20 cellular contexts compared by ENCODE assay signal in the genomic region with DNA sequence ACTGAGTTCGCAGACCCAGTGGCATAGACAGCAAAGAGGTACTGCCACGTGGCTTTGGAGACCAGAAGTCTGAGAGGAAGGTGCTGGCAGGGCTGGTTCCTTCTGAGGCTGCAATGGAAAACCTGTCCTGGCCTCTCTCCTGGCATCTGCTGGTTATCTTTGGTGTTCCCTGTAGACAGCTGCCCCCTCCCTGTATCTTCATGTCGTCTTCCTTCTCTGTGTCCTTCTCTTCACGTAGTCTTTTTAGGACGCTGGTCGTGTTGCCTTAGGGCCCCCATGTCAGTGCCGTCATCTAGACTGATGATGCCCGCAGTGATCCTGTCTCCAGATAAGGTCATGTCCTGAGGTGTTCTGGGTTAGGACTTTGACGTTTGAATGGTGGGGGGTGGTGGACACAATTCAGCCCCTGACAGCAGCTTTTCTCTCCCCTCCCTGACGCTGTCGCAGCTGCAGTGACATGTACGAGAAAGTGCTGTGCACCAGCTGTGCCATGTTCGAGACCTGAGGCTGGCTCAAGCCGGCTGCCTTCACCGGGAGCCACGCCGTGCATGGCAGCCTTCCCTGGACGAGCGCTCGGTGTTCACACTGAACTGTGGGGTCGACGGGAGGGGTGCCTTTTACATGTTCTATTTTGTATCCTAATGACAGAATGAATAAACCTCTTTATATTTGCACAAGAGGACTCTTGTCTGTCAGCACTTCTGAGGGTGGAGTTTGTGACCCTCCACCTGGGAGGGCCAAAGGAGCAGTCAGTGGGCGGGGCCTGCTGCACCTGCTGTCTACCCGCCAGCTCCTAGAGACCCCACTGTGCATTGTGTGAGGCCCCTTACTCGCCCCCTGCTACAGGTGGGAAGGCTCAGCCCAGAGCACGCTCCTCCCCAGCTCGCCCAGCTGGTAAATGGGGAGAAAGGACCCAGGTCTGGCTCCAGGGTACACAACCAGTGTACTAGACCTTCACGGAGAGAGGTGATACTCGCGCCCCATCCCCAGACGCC.
"Had no signal": no experiment of that assay in that cellular context is flagged by ENCODE, and none has a peak within 500 bp of the region (broad histone marks: within the 10 kb centered on the region; RNA-seq: fewer than 3 reads in every experiment).

No MANE protein-coding gene starts in this region.

- FAIRE-seq: small intestine, TTC549 had no signal

- DNase-seq: activated CD4-positive, alpha-beta memory T cell treated with anti-CD3 and anti-CD28 coated beads, Interleukin-2, amount 10 ng/mL, durations not matched to agents 7 days and 5 days; activated CD4-positive, alpha-beta T cell treated with anti-CD3 and anti-CD28 coated beads for 4 hours; activated CD8-positive, alpha-beta memory T cell treated with anti-CD3 and anti-CD28 coated beads, Interleukin-2, amount 50 U/mL, for 4 hours; activated gamma-delta T cell treated with Interleukin-2 at 50 U/mL for 16 hours; activated T-cell treated with anti-CD3 and anti-CD28 coated beads, Interleukin-2, amount 50 U/mL, for 72 hours; anterior cingulate cortex; dermis blood vessel endothelial cell; endodermal cell; gastrocnemius medialis; left cardiac atrium; naive B cell; small intestine; stimulated activated naive CD8-positive, alpha-beta T cell treated with anti-CD3 and anti-CD28 coated beads, Interleukin-15, amount 100 ng/mL, for 72 hours; upper lobe of right lung had no signal

- H3K27ac ChIP-seq: heart left ventricle, right atrium auricular region, upper lobe of right lung had no signal

- ATAC-seq: activated T-cell treated with anti-CD3 and anti-CD28 coated beads, Interleukin-2, amount 50 U/mL, for 72 hours; gastrocnemius medialis; heart left ventricle; left cardiac atrium; stimulated activated naive CD8-positive, alpha-beta T cell treated with anti-CD3 and anti-CD28 coated beads, Interleukin-15, amount 100 ng/mL, for 72 hours; upper lobe of right lung; WTC11 had no signal

- H3K27me3 ChIP-seq: gastrocnemius medialis, heart left ventricle, right atrium auricular region, upper lobe of right lung had no signal

- H3K4me3 Mint-ChIP-seq: activated CD4-positive, alpha-beta memory T cell treated with anti-CD3 and anti-CD28 coated beads, Interleukin-2, amount 10 ng/mL, durations not matched to agents 7 days and 5 days; activated naive CD8-positive, alpha-beta T cell; activated T-cell treated with anti-CD3 and anti-CD28 coated beads, Interleukin-2, amount 50 U/mL, for 72 hours; endodermal cell; stimulated activated naive CD8-positive, alpha-beta T cell treated with anti-CD3 and anti-CD28 coated beads, Interleukin-15, amount 100 ng/mL, for 72 hours; T-helper 1 cell treated with Interleukin-12 subunit alpha and Interleukin-12 subunit beta and Interleukin-4 antibody, amounts not matched to agents 30 μg/mL and 1 μg/mL, for 36 hours; WTC11 had no signal

- H3K4me3 ChIP-seq: gastrocnemius medialis, heart left ventricle, right atrium auricular region, upper lobe of right lung had no signal

- H3K27me3 Mint-ChIP-seq: activated CD4-positive, alpha-beta memory T cell treated with anti-CD3 and anti-CD28 coated beads, Interleukin-2, amount 10 ng/mL, durations not matched to agents 7 days and 5 days; activated naive CD8-positive, alpha-beta T cell; naive B cell; stimulated activated naive CD8-positive, alpha-beta T cell treated with anti-CD3 and anti-CD28 coated beads, Interleukin-15, amount 100 ng/mL, for 72 hours had no signal

- H3K9me3 ChIP-seq: gastrocnemius medialis, heart left ventricle, right atrium auricular region, upper lobe of right lung had no signal

- H3K9me3 Mint-ChIP-seq: activated CD4-positive, alpha-beta memory T cell treated with anti-CD3 and anti-CD28 coated beads, Interleukin-2, amount 10 ng/mL, durations not matched to agents 7 days and 5 days; activated T-cell treated with anti-CD3 and anti-CD28 coated beads, Interleukin-2, amount 50 U/mL, for 72 hours; endodermal cell; naive B cell; stimulated activated naive CD8-positive, alpha-beta T cell treated with anti-CD3 and anti-CD28 coated beads, Interleukin-15, amount 100 ng/mL, for 72 hours; T-helper 1 cell treated with Interleukin-12 subunit alpha and Interleukin-12 subunit beta and Interleukin-4 antibody, amounts not matched to agents 30 μg/mL and 1 μg/mL, for 36 hours; WTC11 had no signal

- H3K27ac Mint-ChIP-seq: activated CD4-positive, alpha-beta memory T cell treated with anti-CD3 and anti-CD28 coated beads, Interleukin-2, amount 10 ng/mL, durations not matched to agents 7 days and 5 days; activated naive CD8-positive, alpha-beta T cell; activated T-cell treated with anti-CD3 and anti-CD28 coated beads, Interleukin-2, amount 50 U/mL, for 72 hours; endodermal cell; T-helper 1 cell treated with Interleukin-12 subunit alpha and Interleukin-12 subunit beta and Interleukin-4 antibody, amounts not matched to agents 30 μg/mL and 1 μg/mL, for 36 hours; WTC11 had no signal
